In genomic region chr16:84175351-84176081, GRCh38 we compare ENCODE assay signal across 1 cellular context.
TF ChIP-seq lines count a peak whose summit lies in the region.

No MANE protein-coding gene starts in this region.

TF ChIP-seq in IMR-90, 13 proteins besides CTCF, POLR2A, EP300 and RAD21:
- no peak for TF ChIP-seq RCOR1 (IDR thresholded peaks at IDR 0.05; ENCODE audit: insufficient replicate concordance, low read length)
- TF ChIP-seq ELK1 (IDR thresholded peaks at IDR 0.05; ENCODE audit: borderline replicate concordance, low read depth, low read length), result no peak
- TF ChIP-seq SMC3 (IDR thresholded peaks at IDR 0.05; ENCODE audit: low read depth, low read length), result peak; percentile 48
- peak; percentile 97 for TF ChIP-seq BHLHE40 (IDR thresholded peaks at IDR 0.05; ENCODE audit: low read depth, low read length)
- TF ChIP-seq NFE2L2 (IDR thresholded peaks at IDR 0.05; ENCODE audit: low read depth, low read length), result no peak
- peak; percentile 71; the same call in 1 of the 2 replicates for TF ChIP-seq USF2 (IDR thresholded peaks at IDR 0.05; ENCODE audit: low read depth, low read length)
- TF ChIP-seq MAFK (IDR thresholded peaks at IDR 0.05; ENCODE audit: low read depth, low read length), result no peak
- TF ChIP-seq FOS (IDR thresholded peaks at IDR 0.05; ENCODE audit: low read depth, low read length), result no peak
- peak; percentile 55; the same call in 1 of the 2 replicates for TF ChIP-seq MXI1 (IDR thresholded peaks at IDR 0.05; ENCODE audit: borderline replicate concordance, low read depth, low read length)
- no peak for TF ChIP-seq CEBPB (IDR thresholded peaks at IDR 0.05; ENCODE audit: low read depth, low read length)
